In the genomic region with DNA sequence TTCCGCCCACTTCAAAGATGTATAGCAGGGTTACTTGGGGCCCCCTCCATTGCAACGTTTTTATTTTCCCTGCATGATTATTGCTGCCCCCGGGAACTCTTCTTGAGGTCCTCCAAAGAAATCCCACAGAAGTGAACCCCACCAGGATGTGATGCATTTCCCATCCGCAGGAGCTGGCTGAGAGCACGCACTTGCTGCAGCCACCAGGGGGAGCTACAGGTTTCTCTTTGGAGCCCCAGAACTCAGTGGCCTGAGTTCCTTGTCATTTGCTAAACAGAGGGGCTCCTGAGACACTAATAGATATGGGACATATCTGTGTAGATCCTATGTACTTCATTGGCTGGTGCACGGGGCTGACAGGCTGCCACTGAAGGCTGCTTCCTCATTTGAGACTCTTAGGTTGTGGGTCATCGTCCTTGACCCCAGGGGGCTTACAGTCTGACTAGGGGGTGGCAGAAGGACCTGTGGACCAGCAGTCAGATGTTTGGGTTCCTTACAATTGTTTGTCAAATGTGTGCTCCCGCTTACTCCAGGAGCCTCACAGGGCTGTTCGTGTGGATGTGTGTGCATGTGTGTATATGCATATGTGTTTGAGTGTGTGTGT, we compare ENCODE assay signal across 8 cellular contexts. TPM values are rescaled to one million over a fixed set of nuclear protein-coding genes. Genes with fewer than 3 reads are reported as not detected.
DNase-seq lines count a peak whose midpoint lies in the region; ATAC-seq and TF ChIP-seq lines count a peak whose summit lies in the region.

No MANE protein-coding gene starts in this region.

- peaks cover 5% of the 10 kb centered on the region for H3K4me1 Mint-ChIP-seq in activated CD8-positive, alpha-beta T cell treated with anti-CD3 and anti-CD28 coated beads for 36 hours (ENCODE audit: low read depth)
- no peaks in the 10 kb centered on the region for H3K4me1 Mint-ChIP-seq in effector memory CD8-positive, alpha-beta T cell (ENCODE audit: low read depth in 2 of 2)

- no peak overlapping the region for H3K4me3 Mint-ChIP-seq in activated CD8-positive, alpha-beta T cell treated with anti-CD3 and anti-CD28 coated beads for 36 hours
- no peak overlapping the region for H3K4me3 Mint-ChIP-seq in effector memory CD8-positive, alpha-beta T cell

- CTCF ChIA-PET in activated CD8-positive, alpha-beta T cell treated with anti-CD3 and anti-CD28 coated beads for 36 hours (lab: Charles Lee) = interaction anchor here (0.6 to 5.2 kb wide), 22 partner anchors 9 to 391 kb away, joined by 3 to 111 read pairs (median 4); no protein-coding TSS in a partner anchor

- H3K27ac Mint-ChIP-seq in activated CD8-positive, alpha-beta T cell treated with anti-CD3 and anti-CD28 coated beads for 36 hours = no peak overlapping the region
- H3K27ac Mint-ChIP-seq in effector memory CD8-positive, alpha-beta T cell = peak overlapping the region in 1 of 2 donors; percentile 31

- no peaks in the 10 kb centered on the region for H3K36me3 Mint-ChIP-seq in activated CD8-positive, alpha-beta T cell treated with anti-CD3 and anti-CD28 coated beads for 36 hours (ENCODE audit: low read depth)
- H3K36me3 Mint-ChIP-seq in effector memory CD8-positive, alpha-beta T cell (ENCODE audit: insufficient read depth) = peaks cover 3% of the 10 kb centered on the region

- H3K27me3 Mint-ChIP-seq in activated CD8-positive, alpha-beta T cell treated with anti-CD3 and anti-CD28 coated beads for 36 hours = peaks cover 23% of the 10 kb centered on the region
- H3K27me3 Mint-ChIP-seq in effector memory CD8-positive, alpha-beta T cell = peaks cover 30 to 59% of the 10 kb centered on the region in 2 donors

- TF ChIP-seq CTCF in activated CD8-positive, alpha-beta T cell treated with anti-CD3 and anti-CD28 coated beads for 36 hours (IDR thresholded peaks at IDR 0.05) = peak; percentile 78

- POLR2A ChIA-PET in activated CD8-positive, alpha-beta T cell treated with anti-CD3 and anti-CD28 coated beads for 36 hours (lab: Charles Lee) = no interaction called here

- ATAC-seq in HG03442 (IDR thresholded peaks at IDR 0.05; ENCODE audit: unreplicated experiment) = peak; percentile 83
- ATAC-seq in activated CD8-positive, alpha-beta T cell treated with anti-CD3 and anti-CD28 coated beads for 36 hours = peak; percentile 90
- peak; percentile 60 for ATAC-seq in effector memory CD8-positive, alpha-beta T cell (replicated peaks)

- intact Hi-C loops in activated CD8-positive, alpha-beta T cell treated with anti-CD3 and anti-CD28 coated beads for 36 hours (cut with micrococcal nuclease) = loop anchor here (1.0 kb wide), 1 partner anchor 377 kb away; no protein-coding TSS in a partner anchor

- no peaks in the 10 kb centered on the region for H3K9me3 Mint-ChIP-seq in activated CD8-positive, alpha-beta T cell treated with anti-CD3 and anti-CD28 coated beads for 36 hours
- no peaks in the 10 kb centered on the region for H3K9me3 Mint-ChIP-seq in effector memory CD8-positive, alpha-beta T cell

- peak in 11 of 14 donors; percentile 17 to 71 (median 43) for DNase-seq in C1 segment of cervical spinal cord (lab: John Stamatoyannopoulos, UW)
- DNase-seq in GM19238 (ENCODE audit: insufficient read length, low spot score) = peak; percentile 45
- peak; percentile 42 for DNase-seq in NCI-H774 (lab: John Stamatoyannopoulos, UW)
- peak; percentile 78 for DNase-seq in activated CD8-positive, alpha-beta T cell treated with anti-CD3 and anti-CD28 coated beads for 36 hours
- DNase-seq in effector memory CD8-positive, alpha-beta T cell = peak; percentile 37 to 44 (median 39)
- DNase-seq in middle frontal gyrus (ENCODE audit: extremely low spot score, low spot score) = peak; percentile 78
- peak; percentile 5 to 47 for DNase-seq in stimulated activated CD8-positive, alpha-beta memory T cell treated with anti-CD3 and anti-CD28 coated beads, Interleukin-7, amount 100 ng/mL, for 1 hour (ENCODE audit: low read depth in 2 of 2)

RNA-seq across cellular contexts. Expression of gene ENO4, which starts 52.3 kb away (rescaled TPM):
- not detected for total RNA-seq in activated CD8-positive, alpha-beta T cell treated with anti-CD3 and anti-CD28 coated beads for 36 hours

RNA-seq across cellular contexts. Expression of gene HSPA12A, which starts 54.6 kb away (rescaled TPM):
- total RNA-seq in activated CD8-positive, alpha-beta T cell treated with anti-CD3 and anti-CD28 coated beads for 36 hours = under 1 TPM in 1 of 2 experiments, not detected in 1; 0.07 TPM

Comparison
In these comparisons a context has a peak if more than half of its experiments do, and no peak if none do; other contexts are left out.
1. Peak in every context shown above with its lines: DNase-seq and ATAC-seq.
2. DNase-seq: peak in every context shown above with its lines; median percentile 78 in activated CD8-positive, alpha-beta T cell treated with anti-CD3 and anti-CD28 coated beads for 36 hours; 78 in middle frontal gyrus; 45 in GM19238; 43 in C1 segment of cervical spinal cord; 42 in NCI-H774; 39 in effector memory CD8-positive, alpha-beta T cell; 26 in stimulated activated CD8-positive, alpha-beta memory T cell treated with anti-CD3 and anti-CD28 coated beads, Interleukin-7, amount 100 ng/mL, for 1 hour.